Comparison of ENCODE assay signal across 23 cellular contexts in genomic region chr17:43528988-43529814, GRCh38. TPM values are rescaled to one million over a fixed set of nuclear protein-coding genes. Genes with fewer than 3 reads are reported as not detected.
DNase-seq lines count a peak whose midpoint lies in the region; ATAC-seq, FAIRE-seq and TF ChIP-seq lines count a peak whose summit lies in the region.
"Had no signal": no experiment of that assay in that cellular context is flagged by ENCODE, and none has a peak within 500 bp of the region (broad histone marks: within the 10 kb centered on the region; RNA-seq: fewer than 3 reads in every experiment).

No MANE protein-coding gene starts in this region.

- H3T11ph ChIP-seq in H9 (ENCODE audit: low read length) = no peak overlapping the region

- no peak overlapping the region for H3K4me2 ChIP-seq in H9 (ENCODE audit: insufficient read depth, insufficient read length, low read length)

- no peak overlapping the region for H3K9ac ChIP-seq in H9 (ENCODE audit: extremely low read depth, insufficient read length, low read length)

- H3K23ac ChIP-seq in H9 (ENCODE audit: insufficient read length, low read depth, low read length) = no peak overlapping the region

- no peaks in the 10 kb centered on the region for H3K79me1 ChIP-seq in H9 (ENCODE audit: insufficient read depth, low read depth, low read length, poor library complexity, severe bottlenecking)

- no peaks in the 10 kb centered on the region for H3K23me2 ChIP-seq in H9 (ENCODE audit: insufficient read length, low read depth, low read length, poor library complexity, severe bottlenecking)

- H2BK5ac ChIP-seq in H9 (ENCODE audit: insufficient read length, low read length) = no peak overlapping the region

- no peak overlapping the region for H4K8ac ChIP-seq in H9 (replicated peaks; ENCODE audit: insufficient read length, low read depth, low read length)

- no peaks in the 10 kb centered on the region for H4K20me1 ChIP-seq in H9 (ENCODE audit: control insufficient read depth, insufficient read depth, insufficient read length)

- no peak for FAIRE-seq in pancreas (lab: Jason Lieb, UNC)

- H3K4ac ChIP-seq in H9 (ENCODE audit: low read depth, low read length) = no peak overlapping the region

- no peak for TF ChIP-seq EP300 in tibial nerve (IDR thresholded peaks at IDR 0.05)

- ATAC-seq in pancreas = no peak
- ATAC-seq: CD8-positive, alpha-beta T cell had no signal

- no peak overlapping the region for H2BK20ac ChIP-seq in H9 (ENCODE audit: low read depth, low read length, poor library complexity, severe bottlenecking)

- H3K9me3 ChIP-seq in H9 (ENCODE audit: control insufficient read depth, low read depth, low read length) = no peaks in the 10 kb centered on the region
- no peaks in the 10 kb centered on the region for H3K9me3 ChIP-seq in pancreas
- no peaks in the 10 kb centered on the region for H3K9me3 ChIP-seq in tibial nerve
- H3K9me3 ChIP-seq: gastrocnemius medialis, ovary, Peyer's patch had no signal

- no peak overlapping the region for H3K14ac ChIP-seq in H9 (ENCODE audit: insufficient read depth, low read length)

- H3K27ac ChIP-seq in 22Rv1 (peak overlapping the region; percentile 96), H9 (ENCODE audit: insufficient read length, low read depth, low read length) (no peak overlapping the region), pancreas (peak overlapping the region in 3 of 4 donors; percentile 56 to 85 (median 73)), tibial nerve (no peak overlapping the region)
- H3K27ac ChIP-seq: ovary had no signal

- H3K36me3 ChIP-seq in pancreas (peaks cover 0 to 8% (median 2%) of the 10 kb centered on the region in 3 donors), tibial nerve (peaks cover 0 to 42% (median 0%) of the 10 kb centered on the region in 3 donors)
- H3K36me3 ChIP-seq: ovary had no signal

- no peak overlapping the region for H4K91ac ChIP-seq in H9 (ENCODE audit: insufficient read length, low read depth, low read length)

- no peaks in the 10 kb centered on the region for H3K27me3 ChIP-seq in H9 (ENCODE audit: insufficient read depth, low read length)
- no peaks in the 10 kb centered on the region for H3K27me3 ChIP-seq in pancreas
- no peaks in the 10 kb centered on the region for H3K27me3 ChIP-seq in tibial nerve
- H3K27me3 ChIP-seq: cardiac muscle cell, gastrocnemius medialis, ovary, Peyer's patch had no signal

- H2BK15ac ChIP-seq in H9 (ENCODE audit: low read depth, low read length) = no peak overlapping the region

- H3K4me1 ChIP-seq in H9 (ENCODE audit: insufficient read depth, low read length) (peaks cover 11% of the 10 kb centered on the region; the same call in 1 of the 2 replicates), pancreas (peaks cover 0 to 19% (median 16%) of the 10 kb centered on the region in 3 donors), tibial nerve (peaks cover 0 to 53% (median 10%) of the 10 kb centered on the region in 4 donors)

- no peak overlapping the region for H2AK5ac ChIP-seq in H9 (ENCODE audit: insufficient read length, low read length)

- no peak for TF ChIP-seq POLR2A in tibial nerve (IDR thresholded peaks at IDR 0.05)

- WGBS in H9 (ENCODE audit: extremely low coverage, insufficient read length, low lambda C conversion rate) = no CpG with 5 or more reads among the region's 20 CpGs
- WGBS in pancreas, 2 donors = 88 to 93% methylated on average over 20 of the region's 20 CpGs
- 91 to 93% methylated on average over 17 to 20 of the region's 20 CpGs for WGBS in tibial nerve, 2 donors

- no peak for TF ChIP-seq CTCF in 22Rv1 (IDR thresholded peaks at IDR 0.05)
- TF ChIP-seq CTCF in H9 (conservative IDR thresholded peaks at IDR 0.05) = no peak
- no peak for TF ChIP-seq CTCF in endothelial cell (IDR thresholded peaks at IDR 0.05; ENCODE audit: unreplicated experiment)
- TF ChIP-seq CTCF in pancreas (IDR thresholded peaks at IDR 0.05) = no peak
- TF ChIP-seq CTCF in tibial nerve (IDR thresholded peaks at IDR 0.05) = no peak

- no peak overlapping the region for H2AFZ ChIP-seq in H9 (ENCODE audit: low read length)

- H3K27ac Mint-ChIP-seq in H9 (peak overlapping the region in 2 of 3 experiments; percentile 29 to 99; a peak in 4 of 7 replicates), endothelial cell (ENCODE audit: unreplicated experiment) (peak overlapping the region; percentile 45)
- H3K27ac Mint-ChIP-seq: CD8-positive, alpha-beta T cell had no signal

- H3K4me3 Mint-ChIP-seq in H9 = peak overlapping the region in 1 of 2 experiments; percentile 25; a peak in 3 of 5 replicates
- H3K4me3 Mint-ChIP-seq in endothelial cell (ENCODE audit: unreplicated experiment) = peak overlapping the region; percentile 73
- H3K4me3 Mint-ChIP-seq: CD8-positive, alpha-beta T cell had no signal

- H2BK12ac ChIP-seq in H9 (ENCODE audit: insufficient read length, low read depth, low read length) = no peak overlapping the region

- no peak overlapping the region for H3K4me3 ChIP-seq in pancreas
- H3K4me3 ChIP-seq in tibial nerve = no peak overlapping the region
- H3K4me3 ChIP-seq: cardiac muscle cell, ovary, Peyer's patch had no signal

- no peak overlapping the region for H3K18ac ChIP-seq in H9 (ENCODE audit: insufficient read length, low read depth, low read length)

- no peaks in the 10 kb centered on the region for H3K79me2 ChIP-seq in H9 (ENCODE audit: insufficient read depth, low read length)

- no peaks in the 10 kb centered on the region for H3K9me3 Mint-ChIP-seq in H9
- H3K9me3 Mint-ChIP-seq in endothelial cell (ENCODE audit: unreplicated experiment) = no peaks in the 10 kb centered on the region
- H3K9me3 Mint-ChIP-seq: CD8-positive, alpha-beta T cell had no signal

- H3K36me3 Mint-ChIP-seq in H9 (ENCODE audit: insufficient read depth in 1 of 3, low read depth in 3 of 3) = peaks cover 29 to 75% (median 30%) of the 10 kb centered on the region in 3 experiments; a peak in 6 of 7 replicates
- peaks cover 9% of the 10 kb centered on the region for H3K36me3 Mint-ChIP-seq in endothelial cell (ENCODE audit: low read depth, unreplicated experiment)

- H3K27me3 Mint-ChIP-seq in H9 (ENCODE audit: low read depth) (peaks cover 31% of the 10 kb centered on the region), endothelial cell (ENCODE audit: unreplicated experiment) (peaks cover 6% of the 10 kb centered on the region)

- H3K56ac ChIP-seq in H9 (ENCODE audit: insufficient read length, low read depth, low read length) = no peak overlapping the region

- no peak overlapping the region for H2BK120ac ChIP-seq in H9 (ENCODE audit: low read depth, low read length, poor library complexity, severe bottlenecking)

- H3K4me1 Mint-ChIP-seq in H9 (peaks cover 49 to 54% of the 10 kb centered on the region in 2 experiments), endothelial cell (ENCODE audit: unreplicated experiment) (peaks cover 62% of the 10 kb centered on the region)

- DNase-seq in H9 (no peak), endothelial cell (ENCODE audit: low spot score) (no peak), pancreas (no peak), SKM-1 treated with dmso at 0.1 percent for 144 hours (lab: John Stamatoyannopoulos, UW; ENCODE audit: unreplicated experiment) (no peak), DMS114 treated with DMSO at 0.1 percent for 48 hours (lab: John Stamatoyannopoulos, UW; ENCODE audit: unreplicated experiment) (no peak), tibial nerve (ENCODE audit: low spot score in 2 of 2) (no peak), NCI-H2227 (lab: John Stamatoyannopoulos, UW; ENCODE audit: unreplicated experiment) (no peak)
- DNase-seq: activated CD8-positive, alpha-beta memory T cell treated with anti-CD3 and anti-CD28 coated beads, Interleukin-2, amount 50 U/mL, for 48 hours; activated gamma-delta T cell; CD8-positive, alpha-beta T cell; DMS79; erythroblast; NCI-H1048; NCI-H2029 treated with DMSO at 0.1 percent for 48 hours; NK-92 treated with Interleukin-12 subunit alpha and Interleukin-12 subunit beta, amount 100 ng/mL, for 24 hours; Peyer's patch; stimulated activated CD4-positive, alpha-beta T cell treated with anti-CD3 and anti-CD28 coated beads, Interleukin-12 subunit alpha, Interleukin-12 subunit beta, amount 100 ng/mL, for 4 hours; stimulated activated CD8-positive, alpha-beta memory T cell treated with anti-CD3 and anti-CD28 coated beads, Interleukin-4, amount 100 ng/mL, for 48 hours; SW 1271 had no signal

- intact Hi-C loops in pancreas (cut with DNase I) = no loop called here

- no peak overlapping the region for H4K5ac ChIP-seq in H9 (ENCODE audit: insufficient read length, low read depth, low read length)

RNA-seq across cellular contexts. Expression of gene ETV4, which starts 16.9 kb away (rescaled TPM):
- 74.4 and 78.4 TPM in 2 replicates for total RNA-seq in H9 (2021)
- total RNA-seq in endothelial cell (ENCODE audit: unreplicated experiment) = 37.1 TPM
- total RNA-seq in pancreas = 1 to 10 TPM; 1.7 to 6.5 (median 4.6) TPM
- 10 to 100 TPM; 10.6 to 16.4 TPM for polyA plus RNA-seq in pancreas
- 1 to 10 TPM; 1.5 to 5.1 (median 3.8) TPM for total RNA-seq in tibial nerve
- total RNA-seq: CD8-positive, alpha-beta T cell had no signal

RNA-seq across cellular contexts. Expression of gene DHX8, which starts 45.4 kb away (rescaled TPM):
- total RNA-seq in H9 (2021) = 50.6 and 54.1 TPM in 2 replicates
- total RNA-seq in endothelial cell (ENCODE audit: unreplicated experiment) = 54.1 TPM
- 10 to 100 TPM; 11.0 to 26.0 (median 16.8) TPM for total RNA-seq in pancreas
- polyA plus RNA-seq in pancreas = 10 to 100 TPM; 13.2 to 18.9 TPM
- total RNA-seq in tibial nerve = 10 to 100 TPM; 35.2 to 57.9 (median 40.7) TPM

Comparison
In these comparisons a context has a peak if more than half of its experiments do, and no peak if none do; other contexts are left out.
1. H3K27ac ChIP-seq: peak in 22Rv1 (single experiment) and pancreas (3 of 4); none in H9 (single experiment) and tibial nerve (0 of 4).